Comparison of ENCODE assay signal across 1 cellular context in the genomic region with DNA sequence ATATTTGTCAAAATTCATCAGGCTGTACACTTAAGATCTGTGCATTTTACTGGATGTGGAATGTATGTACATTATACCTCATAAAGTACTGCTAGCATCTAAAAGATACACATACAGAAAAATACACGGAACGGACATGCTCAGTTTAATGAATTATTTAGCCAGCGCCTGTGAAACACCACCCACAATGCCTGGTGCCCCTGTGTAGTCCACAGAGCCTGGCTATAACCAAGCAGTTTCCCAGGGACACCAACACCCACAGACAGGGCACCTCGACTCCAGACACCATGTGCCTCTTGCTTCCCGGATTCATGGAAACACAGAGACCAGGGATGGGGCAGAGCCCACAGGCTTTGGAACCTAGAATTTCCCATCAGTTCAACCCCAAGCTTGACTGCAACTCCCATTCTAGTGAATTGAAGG.
TF ChIP-seq lines count a peak whose summit lies in the region.

No MANE protein-coding gene starts in this region.

TF ChIP-seq in GM12878, 131 proteins besides CTCF, POLR2A, EP300 and RAD21:
- TF ChIP-seq HSF1 (IDR thresholded peaks at IDR 0.05; ENCODE audit: low read depth, low read length) (no peak), ZNF687 (IDR thresholded peaks at IDR 0.05) (peak; percentile 49), NFXL1 (IDR thresholded peaks at IDR 0.05; ENCODE audit: borderline replicate concordance) (no peak), ZNF592 (IDR thresholded peaks at IDR 0.05) (0 out of 2 replicates have a peak, but pooled peaks have one; percentile 19), RUNX3 (IDR thresholded peaks at IDR 0.05; ENCODE audit: low read length) (no peak; the same call in 1 of the 2 replicates), PAX5 (IDR thresholded peaks at IDR 0.05; ENCODE audit: borderline replicate concordance, low read depth, low read length) (no peak), NBN (IDR thresholded peaks at IDR 0.05) (no peak), BCL3 (IDR thresholded peaks at IDR 0.05; ENCODE audit: borderline replicate concordance, insufficient read depth, low read depth, low read length, poor library complexity, severe bottlenecking) (no peak), TBL1XR1 (IDR thresholded peaks at IDR 0.05; ENCODE audit: low read depth, low read length) (no peak), HCFC1 (IDR thresholded peaks at IDR 0.05; ENCODE audit: low read length) (no peak), SMAD5 (IDR thresholded peaks at IDR 0.05; ENCODE audit: low read depth) (no peak), GATAD2B (conservative IDR thresholded peaks at IDR 0.05; ENCODE audit: low read depth) (no peak; the same call in none of the 2 replicates), YY1 (IDR thresholded peaks at IDR 0.05; ENCODE audit: low read depth, low read length) (no peak), GABPA (IDR thresholded peaks at IDR 0.05; ENCODE audit: low read depth) (no peak), ZNF274 (IDR thresholded peaks at IDR 0.05; ENCODE audit: insufficient read depth, insufficient read length) (no peak), CREB1 (IDR thresholded peaks at IDR 0.05; ENCODE audit: low read depth) (no peak), STAT1 (conservative IDR thresholded peaks at IDR 0.05) (no peak), CBX3 (IDR thresholded peaks at IDR 0.05; ENCODE audit: borderline replicate concordance, low read depth) (no peak), CREM (IDR thresholded peaks at IDR 0.05; ENCODE audit: low read depth) (0 out of 2 replicates have a peak, but pooled peaks have one; percentile 51), EZH2 (IDR thresholded peaks at IDR 0.05; ENCODE audit: borderline replicate concordance, control insufficient read depth, low read depth, low read length) (no peak), ZNF24 (IDR thresholded peaks at IDR 0.05) (no peak), RBBP5 (conservative IDR thresholded peaks at IDR 0.05) (no peak)
- TF ChIP-seq, protein P1, sequence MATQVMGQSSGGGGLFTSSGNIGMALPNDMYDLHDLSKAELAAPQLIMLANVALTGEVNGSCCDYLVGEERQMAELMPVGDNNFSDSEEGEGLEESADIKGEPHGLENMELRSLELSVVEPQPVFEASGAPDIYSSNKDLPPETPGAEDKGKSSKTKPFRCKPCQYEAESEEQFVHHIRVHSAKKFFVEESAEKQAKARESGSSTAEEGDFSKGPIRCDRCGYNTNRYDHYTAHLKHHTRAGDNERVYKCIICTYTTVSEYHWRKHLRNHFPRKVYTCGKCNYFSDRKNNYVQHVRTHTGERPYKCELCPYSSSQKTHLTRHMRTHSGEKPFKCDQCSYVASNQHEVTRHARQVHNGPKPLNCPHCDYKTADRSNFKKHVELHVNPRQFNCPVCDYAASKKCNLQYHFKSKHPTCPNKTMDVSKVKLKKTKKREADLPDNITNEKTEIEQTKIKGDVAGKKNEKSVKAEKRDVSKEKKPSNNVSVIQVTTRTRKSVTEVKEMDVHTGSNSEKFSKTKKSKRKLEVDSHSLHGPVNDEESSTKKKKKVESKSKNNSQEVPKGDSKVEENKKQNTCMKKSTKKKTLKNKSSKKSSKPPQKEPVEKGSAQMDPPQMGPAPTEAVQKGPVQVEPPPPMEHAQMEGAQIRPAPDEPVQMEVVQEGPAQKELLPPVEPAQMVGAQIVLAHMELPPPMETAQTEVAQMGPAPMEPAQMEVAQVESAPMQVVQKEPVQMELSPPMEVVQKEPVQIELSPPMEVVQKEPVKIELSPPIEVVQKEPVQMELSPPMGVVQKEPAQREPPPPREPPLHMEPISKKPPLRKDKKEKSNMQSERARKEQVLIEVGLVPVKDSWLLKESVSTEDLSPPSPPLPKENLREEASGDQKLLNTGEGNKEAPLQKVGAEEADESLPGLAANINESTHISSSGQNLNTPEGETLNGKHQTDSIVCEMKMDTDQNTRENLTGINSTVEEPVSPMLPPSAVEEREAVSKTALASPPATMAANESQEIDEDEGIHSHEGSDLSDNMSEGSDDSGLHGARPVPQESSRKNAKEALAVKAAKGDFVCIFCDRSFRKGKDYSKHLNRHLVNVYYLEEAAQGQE (IDR thresholded peaks at IDR 0.05; ENCODE audit: low read depth, low read length): no peak
- TF ChIP-seq, protein P2, sequence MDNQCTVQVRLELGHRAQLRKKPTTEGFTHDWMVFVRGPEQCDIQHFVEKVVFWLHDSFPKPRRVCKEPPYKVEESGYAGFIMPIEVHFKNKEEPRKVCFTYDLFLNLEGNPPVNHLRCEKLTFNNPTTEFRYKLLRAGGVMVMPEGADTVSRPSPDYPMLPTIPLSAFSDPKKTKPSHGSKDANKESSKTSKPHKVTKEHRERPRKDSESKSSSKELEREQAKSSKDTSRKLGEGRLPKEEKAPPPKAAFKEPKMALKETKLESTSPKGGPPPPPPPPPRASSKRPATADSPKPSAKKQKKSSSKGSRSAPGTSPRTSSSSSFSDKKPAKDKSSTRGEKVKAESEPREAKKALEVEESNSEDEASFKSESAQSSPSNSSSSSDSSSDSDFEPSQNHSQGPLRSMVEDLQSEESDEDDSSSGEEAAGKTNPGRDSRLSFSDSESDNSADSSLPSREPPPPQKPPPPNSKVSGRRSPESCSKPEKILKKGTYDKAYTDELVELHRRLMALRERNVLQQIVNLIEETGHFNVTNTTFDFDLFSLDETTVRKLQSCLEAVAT (IDR thresholded peaks at IDR 0.05): 0 out of 2 replicates have a peak, but pooled peaks have one; percentile 24
